In genomic region chr13:22740264-22740663, GRCh38 we compare ENCODE assay signal across 13 cellular contexts.
DNase-seq lines count a peak whose midpoint lies in the region; ATAC-seq and TF ChIP-seq lines count a peak whose summit lies in the region.
"Had no signal": no experiment of that assay in that cellular context is flagged by ENCODE, and none has a peak within 500 bp of the region (broad histone marks: within the 10 kb centered on the region; RNA-seq: fewer than 3 reads in every experiment).

No MANE protein-coding gene starts in this region.

- intact Hi-C loops in left lung (cut with DNase I), result no loop called here

- DNase-seq in KBM-7 (peak; percentile 15), hepatocyte (ENCODE audit: low spot score) (no peak), 8988T (no peak), left lung (no peak)
- DNase-seq: activated CD4-positive, alpha-beta memory T cell treated with anti-CD3 and anti-CD28 coated beads, Interleukin-2, amount 10 ng/mL, durations not matched to agents 7 days and 5 days; activated naive CD8-positive, alpha-beta T cell treated with anti-CD3 and anti-CD28 coated beads for 36 hours; lower lobe of right lung; stimulated activated CD4-positive, alpha-beta T cell treated with anti-CD3 and anti-CD28 coated beads, Interleukin-2, amount 100 ng/mL, for 48 hours; T-helper 1 cell had no signal

- H4K20me1 ChIP-seq in DOHH2 (ENCODE audit: control insufficient read depth, insufficient read depth, low read depth, low read length), result no peaks in the 10 kb centered on the region
- no peaks in the 10 kb centered on the region for H4K20me1 ChIP-seq in OCI-LY3 (ENCODE audit: insufficient read depth, low read length)
- H4K20me1 ChIP-seq in hepatocyte (ENCODE audit: insufficient read depth, poor library complexity, severe bottlenecking), result no peaks in the 10 kb centered on the region

- in situ Hi-C loops in KBM-7 (cut with MboI; ENCODE audit: low pct_unique_long_range_greater_than_20kb, low sequenced_read_pairs), result no loop called here

- WGBS in hepatocyte (ENCODE audit: low lambda C conversion rate, missing lambda C conversion rate), result 58% methylated on average over 3 of the region's 3 CpGs

- H3K4me3 ChIP-seq in DOHH2 (ENCODE audit: low read length) (no peak overlapping the region), OCI-LY3 (ENCODE audit: low read length) (no peak overlapping the region), hepatocyte (no peak overlapping the region), left lung (no peak overlapping the region)
- H3K4me3 ChIP-seq: lower lobe of right lung had no signal

- H2AFZ ChIP-seq in OCI-LY3 (ENCODE audit: low read depth, low read length) (no peak overlapping the region), hepatocyte (no peak overlapping the region)

- ATAC-seq in left lung (no peak), GM21367 (IDR thresholded peaks at IDR 0.05; ENCODE audit: unreplicated experiment) (no peak), GM18517 (IDR thresholded peaks at IDR 0.05; ENCODE audit: unreplicated experiment) (no peak)
- ATAC-seq: lower lobe of right lung had no signal

- H3K9me3 ChIP-seq in DOHH2 (ENCODE audit: control insufficient read depth, insufficient read depth, low read length) (no peaks in the 10 kb centered on the region; the same call in 1 of the 2 replicates), OCI-LY3 (ENCODE audit: insufficient read depth, low read length) (no peaks in the 10 kb centered on the region), hepatocyte (ENCODE audit: low read depth) (no peaks in the 10 kb centered on the region), left lung (no peaks in the 10 kb centered on the region)

- H3K4me2 ChIP-seq in DOHH2 (ENCODE audit: low read length), result no peak overlapping the region
- no peak overlapping the region for H3K4me2 ChIP-seq in OCI-LY3 (ENCODE audit: low read length)
- H3K4me2 ChIP-seq in hepatocyte, result no peak overlapping the region

- H3K79me2 ChIP-seq in DOHH2 (ENCODE audit: control insufficient read depth, low read length) (no peaks in the 10 kb centered on the region), OCI-LY3 (ENCODE audit: low read length) (no peaks in the 10 kb centered on the region), hepatocyte (no peaks in the 10 kb centered on the region)

- no peak overlapping the region for H3K9ac ChIP-seq in OCI-LY3 (ENCODE audit: low read length)

- no peaks in the 10 kb centered on the region for H3K27me3 ChIP-seq in DOHH2 (ENCODE audit: control insufficient read depth, low read length)
- no peaks in the 10 kb centered on the region for H3K27me3 ChIP-seq in OCI-LY3 (ENCODE audit: low read depth, low read length)
- H3K27me3 ChIP-seq in hepatocyte, result no peaks in the 10 kb centered on the region
- H3K27me3 ChIP-seq in left lung, result peaks cover 0 to 12% of the 10 kb centered on the region in 2 donors

- no peak overlapping the region for H3K27ac ChIP-seq in DOHH2 (ENCODE audit: low read depth, low read length)
- no peak overlapping the region for H3K27ac ChIP-seq in OCI-LY3 (ENCODE audit: low read length)
- no peak overlapping the region for H3K27ac ChIP-seq in hepatocyte
- no peak overlapping the region for H3K27ac ChIP-seq in left lung
- H3K27ac ChIP-seq: lower lobe of right lung had no signal

- no peaks in the 10 kb centered on the region for H3F3A ChIP-seq in DOHH2 (ENCODE audit: control insufficient read depth, insufficient read depth)

- TF ChIP-seq CTCF in DOHH2 (IDR thresholded peaks at IDR 0.05; ENCODE audit: low read depth, low read length, poor library complexity, severe bottlenecking) (peak; percentile 26), OCI-LY3 (IDR thresholded peaks at IDR 0.05; ENCODE audit: low read depth, low read length) (peak; percentile 47), hepatocyte (IDR thresholded peaks at IDR 0.05; ENCODE audit: poor library complexity) (peak; percentile 29), left lung (IDR thresholded peaks at IDR 0.05) (no peak)

- H3K4me1 ChIP-seq in DOHH2 (ENCODE audit: control insufficient read depth, low read length) (no peaks in the 10 kb centered on the region), OCI-LY3 (ENCODE audit: low read length) (no peaks in the 10 kb centered on the region), hepatocyte (ENCODE audit: insufficient read depth) (no peaks in the 10 kb centered on the region), left lung (no peaks in the 10 kb centered on the region)
- H3K4me1 ChIP-seq: lower lobe of right lung had no signal

- H3K9me2 ChIP-seq in DOHH2 (replicated peaks; ENCODE audit: control insufficient read depth, low read length), result no peaks in the 10 kb centered on the region
- H3K9me2 ChIP-seq in hepatocyte (replicated peaks; ENCODE audit: insufficient read depth), result no peaks in the 10 kb centered on the region

- H3K36me3 ChIP-seq in DOHH2 (ENCODE audit: control insufficient read depth, low read length) (no peaks in the 10 kb centered on the region), OCI-LY3 (replicated peaks; ENCODE audit: low read depth, low read length) (no peaks in the 10 kb centered on the region), hepatocyte (replicated peaks; ENCODE audit: insufficient read depth, low read depth) (no peaks in the 10 kb centered on the region), left lung (no peaks in the 10 kb centered on the region)
- H3K36me3 ChIP-seq: lower lobe of right lung had no signal

Comparison
In these comparisons a context has a peak if more than half of its experiments do, and no peak if none do; other contexts are left out.
1. CTCF ChIP-seq: peak in DOHH2 (single experiment), OCI-LY3 (single experiment) and hepatocyte (single experiment); none in left lung (0 of 2).